Comparison of ENCODE assay signal across 9 cellular contexts in the genomic region with DNA sequence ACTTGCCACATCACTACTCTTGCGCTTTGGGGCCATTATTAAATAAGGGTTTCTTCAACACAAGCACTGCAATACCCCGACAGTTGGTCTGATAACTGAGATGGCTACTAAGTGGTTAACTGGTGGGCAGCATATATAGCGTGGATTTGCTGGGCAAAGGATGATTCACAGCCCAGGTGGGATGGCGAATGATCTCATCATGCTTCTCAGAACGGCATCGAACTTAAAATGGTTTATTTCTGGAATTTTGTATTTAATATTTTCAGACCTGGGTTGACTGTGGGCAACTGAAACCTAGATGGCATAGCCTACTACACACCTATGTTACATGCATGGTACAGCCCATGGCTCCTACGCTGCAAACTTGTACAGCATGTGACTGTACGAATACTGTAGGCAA.
"Had no signal": no experiment of that assay in that cellular context is flagged by ENCODE, and none has a peak within 500 bp of the region (broad histone marks: within the 10 kb centered on the region; RNA-seq: fewer than 3 reads in every experiment).

No MANE protein-coding gene starts in this region.

- ATAC-seq: HCT116 had no signal

- H3K27ac ChIP-seq: GM23248, HL-60, KMS-11 had no signal

- H3K4me3 ChIP-seq: GM23248, HAP-1 had no signal

- H3K9me3 Mint-ChIP-seq: IgD-negative memory B cell had no signal

- DNase-seq: GM23248, GOT3, H7, KBM-7 had no signal

- H3K4me1 Mint-ChIP-seq: IgD-negative memory B cell had no signal

- H3K9me3 ChIP-seq: HAP-1 had no signal

- H3K4me3 Mint-ChIP-seq: IgD-negative memory B cell had no signal

- H3K27me3 Mint-ChIP-seq: IgD-negative memory B cell had no signal
